1 cellular context compared by ENCODE assay signal in the genomic region with DNA sequence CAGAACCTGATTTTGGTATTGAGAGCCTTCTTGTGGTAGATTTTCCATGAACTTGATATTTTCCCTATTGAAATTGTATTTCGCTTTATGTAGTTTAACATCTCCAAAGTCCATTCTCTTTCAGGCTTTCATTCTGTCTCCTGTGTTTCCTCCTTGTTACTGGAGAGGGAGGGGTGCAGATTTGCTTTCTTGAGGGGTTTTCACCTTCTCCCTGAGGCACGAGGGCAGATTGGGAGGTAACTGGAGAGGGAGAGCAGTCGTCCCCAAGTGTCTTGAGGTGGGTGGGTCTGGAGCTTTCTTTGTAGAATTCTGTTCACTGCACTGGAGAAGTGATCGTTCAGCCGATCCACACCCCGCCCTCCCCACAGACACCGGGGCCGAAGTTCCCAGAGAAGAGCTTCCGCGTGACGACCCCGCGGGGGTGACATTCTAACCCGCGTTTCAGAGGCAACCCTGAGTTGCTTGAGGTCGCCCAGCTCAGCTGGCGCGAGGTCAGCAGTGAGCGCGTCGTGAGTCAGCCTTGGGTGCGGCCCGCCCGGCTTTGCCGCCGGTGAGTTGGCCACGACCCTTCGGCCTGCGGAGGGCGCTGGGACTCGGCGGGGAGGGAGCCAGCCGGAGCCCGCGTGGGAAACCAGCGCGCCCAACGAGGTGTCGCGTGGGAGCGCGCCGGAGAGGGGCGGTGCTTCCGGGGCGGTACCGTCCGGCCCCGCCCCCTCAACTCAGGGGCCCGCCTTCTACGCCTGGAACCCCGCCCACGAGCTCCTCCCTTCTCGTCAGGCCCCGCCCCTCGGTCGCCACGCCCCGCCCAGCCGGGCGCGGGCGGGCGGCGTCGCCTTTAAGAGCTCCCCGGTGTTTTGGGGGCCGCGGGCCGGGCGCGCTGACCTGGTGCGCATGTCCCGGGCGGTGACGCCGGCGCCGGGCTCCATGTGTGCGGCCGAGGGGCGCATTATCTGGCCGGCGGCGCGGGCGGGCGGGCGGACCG.
TF ChIP-seq lines count a peak whose summit lies in the region.

Gene GATAD2A (plus strand): TSS at position 797 of the 982 bp plus-strand sequence. CDS start 59,671 bp downstream, outside the sequence.

TF ChIP-seq in K562, 482 proteins besides CTCF, POLR2A, EP300 and RAD21 (continued from another document and continues in another):
- TF ChIP-seq U2AF1 (optimal IDR thresholded peaks at IDR 0.05; ENCODE audit: low read depth, low read length): peak; percentile 93
- no peak for TF ChIP-seq ZNF668 (CRISPR knock-in tag; IDR thresholded peaks at IDR 0.05)
- TF ChIP-seq PPARD (CRISPR knock-in tag; IDR thresholded peaks at IDR 0.05): no peak
- TF ChIP-seq, protein P1, sequence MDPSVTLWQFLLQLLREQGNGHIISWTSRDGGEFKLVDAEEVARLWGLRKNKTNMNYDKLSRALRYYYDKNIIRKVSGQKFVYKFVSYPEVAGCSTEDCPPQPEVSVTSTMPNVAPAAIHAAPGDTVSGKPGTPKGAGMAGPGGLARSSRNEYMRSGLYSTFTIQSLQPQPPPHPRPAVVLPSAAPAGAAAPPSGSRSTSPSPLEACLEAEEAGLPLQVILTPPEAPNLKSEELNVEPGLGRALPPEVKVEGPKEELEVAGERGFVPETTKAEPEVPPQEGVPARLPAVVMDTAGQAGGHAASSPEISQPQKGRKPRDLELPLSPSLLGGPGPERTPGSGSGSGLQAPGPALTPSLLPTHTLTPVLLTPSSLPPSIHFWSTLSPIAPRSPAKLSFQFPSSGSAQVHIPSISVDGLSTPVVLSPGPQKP (CRISPR knock-in tag; IDR thresholded peaks at IDR 0.05): no peak
- TF ChIP-seq TAF15 (IDR thresholded peaks at IDR 0.05; ENCODE audit: low read depth, low read length): no peak
- TF ChIP-seq ZNF316 (IDR thresholded peaks at IDR 0.05): 0 out of 2 replicates have a peak, but pooled peaks have one; percentile 5
- TF ChIP-seq HMG20B (CRISPR knock-in tag; IDR thresholded peaks at IDR 0.05): no peak
- TF ChIP-seq, protein P2, sequence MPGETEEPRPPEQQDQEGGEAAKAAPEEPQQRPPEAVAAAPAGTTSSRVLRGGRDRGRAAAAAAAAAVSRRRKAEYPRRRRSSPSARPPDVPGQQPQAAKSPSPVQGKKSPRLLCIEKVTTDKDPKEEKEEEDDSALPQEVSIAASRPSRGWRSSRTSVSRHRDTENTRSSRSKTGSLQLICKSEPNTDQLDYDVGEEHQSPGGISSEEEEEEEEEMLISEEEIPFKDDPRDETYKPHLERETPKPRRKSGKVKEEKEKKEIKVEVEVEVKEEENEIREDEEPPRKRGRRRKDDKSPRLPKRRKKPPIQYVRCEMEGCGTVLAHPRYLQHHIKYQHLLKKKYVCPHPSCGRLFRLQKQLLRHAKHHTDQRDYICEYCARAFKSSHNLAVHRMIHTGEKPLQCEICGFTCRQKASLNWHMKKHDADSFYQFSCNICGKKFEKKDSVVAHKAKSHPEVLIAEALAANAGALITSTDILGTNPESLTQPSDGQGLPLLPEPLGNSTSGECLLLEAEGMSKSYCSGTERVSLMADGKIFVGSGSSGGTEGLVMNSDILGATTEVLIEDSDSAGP (CRISPR knock-in tag; IDR thresholded peaks at IDR 0.05): peak; percentile 86
- TF ChIP-seq, protein P3, sequence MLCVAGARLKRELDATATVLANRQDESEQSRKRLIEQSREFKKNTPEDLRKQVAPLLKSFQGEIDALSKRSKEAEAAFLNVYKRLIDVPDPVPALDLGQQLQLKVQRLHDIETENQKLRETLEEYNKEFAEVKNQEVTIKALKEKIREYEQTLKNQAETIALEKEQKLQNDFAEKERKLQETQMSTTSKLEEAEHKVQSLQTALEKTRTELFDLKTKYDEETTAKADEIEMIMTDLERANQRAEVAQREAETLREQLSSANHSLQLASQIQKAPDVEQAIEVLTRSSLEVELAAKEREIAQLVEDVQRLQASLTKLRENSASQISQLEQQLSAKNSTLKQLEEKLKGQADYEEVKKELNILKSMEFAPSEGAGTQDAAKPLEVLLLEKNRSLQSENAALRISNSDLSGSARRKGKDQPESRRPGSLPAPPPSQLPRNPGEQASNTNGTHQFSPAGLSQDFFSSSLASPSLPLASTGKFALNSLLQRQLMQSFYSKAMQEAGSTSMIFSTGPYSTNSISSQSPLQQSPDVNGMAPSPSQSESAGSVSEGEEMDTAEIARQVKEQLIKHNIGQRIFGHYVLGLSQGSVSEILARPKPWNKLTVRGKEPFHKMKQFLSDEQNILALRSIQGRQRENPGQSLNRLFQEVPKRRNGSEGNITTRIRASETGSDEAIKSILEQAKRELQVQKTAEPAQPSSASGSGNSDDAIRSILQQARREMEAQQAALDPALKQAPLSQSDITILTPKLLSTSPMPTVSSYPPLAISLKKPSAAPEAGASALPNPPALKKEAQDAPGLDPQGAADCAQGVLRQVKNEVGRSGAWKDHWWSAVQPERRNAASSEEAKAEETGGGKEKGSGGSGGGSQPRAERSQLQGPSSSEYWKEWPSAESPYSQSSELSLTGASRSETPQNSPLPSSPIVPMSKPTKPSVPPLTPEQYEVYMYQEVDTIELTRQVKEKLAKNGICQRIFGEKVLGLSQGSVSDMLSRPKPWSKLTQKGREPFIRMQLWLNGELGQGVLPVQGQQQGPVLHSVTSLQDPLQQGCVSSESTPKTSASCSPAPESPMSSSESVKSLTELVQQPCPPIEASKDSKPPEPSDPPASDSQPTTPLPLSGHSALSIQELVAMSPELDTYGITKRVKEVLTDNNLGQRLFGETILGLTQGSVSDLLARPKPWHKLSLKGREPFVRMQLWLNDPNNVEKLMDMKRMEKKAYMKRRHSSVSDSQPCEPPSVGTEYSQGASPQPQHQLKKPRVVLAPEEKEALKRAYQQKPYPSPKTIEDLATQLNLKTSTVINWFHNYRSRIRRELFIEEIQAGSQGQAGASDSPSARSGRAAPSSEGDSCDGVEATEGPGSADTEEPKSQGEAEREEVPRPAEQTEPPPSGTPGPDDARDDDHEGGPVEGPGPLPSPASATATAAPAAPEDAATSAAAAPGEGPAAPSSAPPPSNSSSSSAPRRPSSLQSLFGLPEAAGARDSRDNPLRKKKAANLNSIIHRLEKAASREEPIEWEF (CRISPR knock-in tag; IDR thresholded peaks at IDR 0.05): no peak
- peak; percentile 93 for TF ChIP-seq SP1 (CRISPR knock-in tag; IDR thresholded peaks at IDR 0.05)
- TF ChIP-seq, protein P4, sequence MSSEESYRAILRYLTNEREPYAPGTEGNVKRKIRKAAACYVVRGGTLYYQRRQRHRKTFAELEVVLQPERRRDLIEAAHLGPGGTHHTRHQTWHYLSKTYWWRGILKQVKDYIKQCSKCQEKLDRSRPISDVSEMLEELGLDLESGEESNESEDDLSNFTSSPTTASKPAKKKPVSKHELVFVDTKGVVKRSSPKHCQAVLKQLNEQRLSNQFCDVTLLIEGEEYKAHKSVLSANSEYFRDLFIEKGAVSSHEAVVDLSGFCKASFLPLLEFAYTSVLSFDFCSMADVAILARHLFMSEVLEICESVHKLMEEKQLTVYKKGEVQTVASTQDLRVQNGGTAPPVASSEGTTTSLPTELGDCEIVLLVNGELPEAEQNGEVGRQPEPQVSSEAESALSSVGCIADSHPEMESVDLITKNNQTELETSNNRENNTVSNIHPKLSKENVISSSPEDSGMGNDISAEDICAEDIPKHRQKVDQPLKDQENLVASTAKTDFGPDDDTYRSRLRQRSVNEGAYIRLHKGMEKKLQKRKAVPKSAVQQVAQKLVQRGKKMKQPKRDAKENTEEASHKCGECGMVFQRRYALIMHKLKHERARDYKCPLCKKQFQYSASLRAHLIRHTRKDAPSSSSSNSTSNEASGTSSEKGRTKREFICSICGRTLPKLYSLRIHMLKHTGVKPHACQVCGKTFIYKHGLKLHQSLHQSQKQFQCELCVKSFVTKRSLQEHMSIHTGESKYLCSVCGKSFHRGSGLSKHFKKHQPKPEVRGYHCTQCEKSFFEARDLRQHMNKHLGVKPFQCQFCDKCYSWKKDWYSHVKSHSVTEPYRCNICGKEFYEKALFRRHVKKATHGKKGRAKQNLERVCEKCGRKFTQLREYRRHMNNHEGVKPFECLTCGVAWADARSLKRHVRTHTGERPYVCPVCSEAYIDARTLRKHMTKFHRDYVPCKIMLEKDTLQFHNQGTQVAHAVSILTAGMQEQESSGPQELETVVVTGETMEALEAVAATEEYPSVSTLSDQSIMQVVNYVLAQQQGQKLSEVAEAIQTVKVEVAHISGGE (CRISPR knock-in tag; IDR thresholded peaks at IDR 0.05): peak in 1 of 3 experiments; percentile 79; a peak in 2 of 6 replicates
- no peak for TF ChIP-seq POLR2B (IDR thresholded peaks at IDR 0.05; ENCODE audit: low read depth, partially characterized antibody)
- TF ChIP-seq, protein P5, sequence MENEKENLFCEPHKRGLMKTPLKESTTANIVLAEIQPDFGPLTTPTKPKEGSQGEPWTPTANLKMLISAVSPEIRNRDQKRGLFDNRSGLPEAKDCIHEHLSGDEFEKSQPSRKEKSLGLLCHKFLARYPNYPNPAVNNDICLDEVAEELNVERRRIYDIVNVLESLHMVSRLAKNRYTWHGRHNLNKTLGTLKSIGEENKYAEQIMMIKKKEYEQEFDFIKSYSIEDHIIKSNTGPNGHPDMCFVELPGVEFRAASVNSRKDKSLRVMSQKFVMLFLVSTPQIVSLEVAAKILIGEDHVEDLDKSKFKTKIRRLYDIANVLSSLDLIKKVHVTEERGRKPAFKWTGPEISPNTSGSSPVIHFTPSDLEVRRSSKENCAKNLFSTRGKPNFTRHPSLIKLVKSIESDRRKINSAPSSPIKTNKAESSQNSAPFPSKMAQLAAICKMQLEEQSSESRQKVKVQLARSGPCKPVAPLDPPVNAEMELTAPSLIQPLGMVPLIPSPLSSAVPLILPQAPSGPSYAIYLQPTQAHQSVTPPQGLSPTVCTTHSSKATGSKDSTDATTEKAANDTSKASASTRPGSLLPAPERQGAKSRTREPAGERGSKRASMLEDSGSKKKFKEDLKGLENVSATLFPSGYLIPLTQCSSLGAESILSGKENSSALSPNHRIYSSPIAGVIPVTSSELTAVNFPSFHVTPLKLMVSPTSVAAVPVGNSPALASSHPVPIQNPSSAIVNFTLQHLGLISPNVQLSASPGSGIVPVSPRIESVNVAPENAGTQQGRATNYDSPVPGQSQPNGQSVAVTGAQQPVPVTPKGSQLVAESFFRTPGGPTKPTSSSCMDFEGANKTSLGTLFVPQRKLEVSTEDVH (IDR thresholded peaks at IDR 0.05; ENCODE audit: low read depth, partially characterized antibody): peak; percentile 77
- TF ChIP-seq ELF4 (CRISPR knock-in tag; IDR thresholded peaks at IDR 0.05): no peak
- TF ChIP-seq ZNF232 (CRISPR knock-in tag; IDR thresholded peaks at IDR 0.05): peak; percentile 54; the same call in 1 of the 2 replicates
- peak; percentile 56; the same call in 1 of the 2 replicates for TF ChIP-seq LEF1 (IDR thresholded peaks at IDR 0.05)
- peak; percentile 69 for TF ChIP-seq XRCC5 (IDR thresholded peaks at IDR 0.05; ENCODE audit: low read depth, low read length)
- TF ChIP-seq SMARCE1 (IDR thresholded peaks at IDR 0.05): peak; percentile 72
- TF ChIP-seq GATAD2A (IDR thresholded peaks at IDR 0.05): peak; percentile 99
- TF ChIP-seq POLR2H (tag; IDR thresholded peaks at IDR 0.05; ENCODE audit: low read depth): peak; percentile 54; the same call in 1 of the 2 replicates
- TF ChIP-seq TEAD2 (tag; IDR thresholded peaks at IDR 0.05): no peak
- no peak for TF ChIP-seq WHSC1 (IDR thresholded peaks at IDR 0.05; ENCODE audit: low read length)
- TF ChIP-seq LCOR (CRISPR knock-in tag; IDR thresholded peaks at IDR 0.05): peak; percentile 94
- peak; percentile 97 for TF ChIP-seq ARID4B (CRISPR knock-in tag; IDR thresholded peaks at IDR 0.05)
- no peak; the same call in 1 of the 2 replicates for TF ChIP-seq NFRKB (IDR thresholded peaks at IDR 0.05; ENCODE audit: low read depth)
- TF ChIP-seq TEAD1 (CRISPR knock-in tag; IDR thresholded peaks at IDR 0.05): peak; percentile 28 to 93; a peak in 2 of 4 replicates
- no peak for TF ChIP-seq SNIP1 (IDR thresholded peaks at IDR 0.05; ENCODE audit: low read depth)
- peak; percentile 52; the same call in 1 of the 2 replicates for TF ChIP-seq C11orf30 (IDR thresholded peaks at IDR 0.05; ENCODE audit: low read depth)
- no peak for TF ChIP-seq ZNF561 (CRISPR knock-in tag; conservative IDR thresholded peaks at IDR 0.05)
- 0 out of 2 replicates have a peak, but pooled peaks have one; percentile 62 for TF ChIP-seq ZNF589 (CRISPR knock-in tag; IDR thresholded peaks at IDR 0.05; ENCODE audit: low read depth)
- TF ChIP-seq FUS (optimal IDR thresholded peaks at IDR 0.05; ENCODE audit: low read depth, low read length): no peak
- TF ChIP-seq ZNF444 (CRISPR knock-in tag; IDR thresholded peaks at IDR 0.05): no peak
- TF ChIP-seq GABPA (tag; conservative IDR thresholded peaks at IDR 0.05; ENCODE audit: low read depth): peak; percentile 90
- TF ChIP-seq RBM39 (optimal IDR thresholded peaks at IDR 0.05; ENCODE audit: low read depth, low read length): no peak
- TF ChIP-seq HOXB6 (CRISPR knock-in tag; IDR thresholded peaks at IDR 0.05; ENCODE audit: borderline replicate concordance): no peak
- TF ChIP-seq LARP7 (IDR thresholded peaks at IDR 0.05): no peak
- TF ChIP-seq ZNF584 (CRISPR knock-in tag; IDR thresholded peaks at IDR 0.05; ENCODE audit: low read depth): peak; percentile 75; the same call in 1 of the 2 replicates
- TF ChIP-seq DIDO1 (tag; IDR thresholded peaks at IDR 0.05; ENCODE audit: low read depth): no peak
